In the genomic region with DNA sequence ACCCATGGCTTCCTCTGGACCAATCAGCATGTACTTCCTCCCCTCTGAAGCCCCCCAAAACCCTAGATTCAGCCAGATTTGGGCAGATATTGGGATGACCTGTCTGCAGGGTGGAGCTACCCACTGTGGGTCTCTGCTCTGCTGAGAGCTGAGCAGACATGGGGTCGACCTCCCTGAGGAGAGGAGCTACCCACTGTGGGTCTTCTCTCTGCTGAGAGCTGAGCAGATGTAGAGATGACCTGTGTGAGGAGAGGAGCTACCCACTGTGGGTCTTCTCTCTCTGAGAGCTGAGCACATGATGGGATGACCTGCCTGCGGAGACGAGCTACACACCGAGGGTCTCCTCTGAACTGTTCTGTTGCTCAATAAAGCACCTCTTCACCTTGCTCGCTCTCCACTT, we compare ENCODE assay signal across 30 cellular contexts.
"Had no signal": no experiment of that assay in that cellular context is flagged by ENCODE, and none has a peak within 500 bp of the region (broad histone marks: within the 10 kb centered on the region; RNA-seq: fewer than 3 reads in every experiment).

No MANE protein-coding gene starts in this region.

- H3K36me3 ChIP-seq: ovary, right lobe of liver, sigmoid colon, stomach, thoracic aorta, thyroid gland, tibial nerve, upper lobe of left lung, vagina had no signal

- H3K9me3 Mint-ChIP-seq: stimulated activated naive CD8-positive, alpha-beta T cell treated with anti-CD3 and anti-CD28 coated beads, Interleukin-15, Interleukin-2, amounts not matched to agents 100 ng/mL and 50 ng/mL, for 24 hours had no signal

- H3K27me3 Mint-ChIP-seq: progenitor cell of endocrine pancreas had no signal

- H3K27ac Mint-ChIP-seq: naive thymus-derived CD8-positive, alpha-beta T cell; natural killer cell treated with Interleukin-12 subunit alpha and Interleukin-12 subunit beta and Interleukin-15 and Interleukin-18, amount 100 ng/mL, for 72 hours; nephron progenitor cell; progenitor cell of endocrine pancreas; stimulated activated naive B cell treated with anti-CD40 and anti-IgM and Interleukin-4, amounts not matched to agents 10 μg/mL and 1 μg/mL and 100 μg/mL, for 72 hours; stimulated activated naive CD8-positive, alpha-beta T cell treated with anti-CD3 and anti-CD28 coated beads, Interleukin-15, Interleukin-2, amounts not matched to agents 100 ng/mL and 50 ng/mL, for 24 hours had no signal

- H3K4me3 ChIP-seq: ovary, psoas muscle, right lobe of liver, sigmoid colon, stomach, thoracic aorta, thyroid gland, tibial nerve, upper lobe of left lung, vagina had no signal

- H3K4me1 ChIP-seq: parathyroid adenoma, psoas muscle, right lobe of liver, sigmoid colon, stomach, tibial nerve, upper lobe of left lung, vagina had no signal

- H3K9me3 ChIP-seq: ovary, psoas muscle, right lobe of liver, sigmoid colon, thoracic aorta, thyroid gland, vagina had no signal

- ATAC-seq: naive thymus-derived CD8-positive, alpha-beta T cell; psoas muscle; stimulated activated naive B cell treated with anti-CD40 and anti-IgM and Interleukin-4, amounts not matched to agents 10 μg/mL and 1 μg/mL and 100 μg/mL, for 72 hours had no signal

- H3K4me3 Mint-ChIP-seq: naive B cell; naive thymus-derived CD8-positive, alpha-beta T cell; natural killer cell treated with Interleukin-12 subunit alpha and Interleukin-12 subunit beta and Interleukin-15 and Interleukin-18, amount 100 ng/mL, for 72 hours; nephron progenitor cell; neural crest cell; stimulated activated naive B cell treated with anti-CD40 and anti-IgM and Interleukin-4, amounts not matched to agents 10 μg/mL and 1 μg/mL and 100 μg/mL, for 72 hours; stimulated activated naive CD8-positive, alpha-beta T cell treated with anti-CD3 and anti-CD28 coated beads, Interleukin-15, Interleukin-2, amounts not matched to agents 100 ng/mL and 50 ng/mL, for 24 hours had no signal

- DNase-seq: naive B cell; naive thymus-derived CD8-positive, alpha-beta T cell; nephron progenitor cell; occipital lobe; ovary; posterior cingulate gyrus; psoas muscle; right cardiac atrium; right lobe of liver; sigmoid colon; small intestine; stimulated activated CD4-positive, alpha-beta T cell treated with anti-CD3 and anti-CD28 coated beads, Interleukin-15, amount 100 ng/mL, for 24 hours; stimulated activated CD4-positive, alpha-beta T cell treated with anti-CD3 and anti-CD28 coated beads, Interleukin-2, amount 100 ng/mL, for 24 hours; stimulated activated CD4-positive, alpha-beta T cell treated with anti-CD3 and anti-CD28 coated beads, Interleukin-4, amount 100 ng/mL, for 1 hour; stimulated activated CD4-positive, alpha-beta T cell treated with anti-CD3 and anti-CD28 coated beads, Interleukin-4, amount 100 ng/mL, for 4 hours; stimulated activated CD8-positive, alpha-beta memory T cell treated with anti-CD3 and anti-CD28 coated beads, Interleukin-4, amount 100 ng/mL, for 48 hours; stimulated activated naive B cell treated with anti-CD40 and anti-IgM and Interleukin-4, amounts not matched to agents 10 μg/mL and 1 μg/mL and 100 μg/mL, for 72 hours; stimulated activated naive CD4-positive, alpha-beta T cell treated with Interleukin-2 at 50 U/mL for 16 hours; stomach; thyroid gland; trophoblast cell had no signal

- H3K4me1 Mint-ChIP-seq: naive B cell; naive thymus-derived CD8-positive, alpha-beta T cell; stimulated activated naive B cell treated with anti-CD40 and anti-IgM and Interleukin-4, amounts not matched to agents 10 μg/mL and 1 μg/mL and 100 μg/mL, for 72 hours had no signal

- H3K36me3 Mint-ChIP-seq: naive B cell; naive thymus-derived CD8-positive, alpha-beta T cell; natural killer cell treated with Interleukin-12 subunit alpha and Interleukin-12 subunit beta and Interleukin-15 and Interleukin-18, amount 100 ng/mL, for 72 hours; stimulated activated naive B cell treated with anti-CD40 and anti-IgM and Interleukin-4, amounts not matched to agents 10 μg/mL and 1 μg/mL and 100 μg/mL, for 72 hours had no signal
